16 cellular contexts compared by ENCODE assay signal in genomic region chr5:151665584-151665982, GRCh38. TPM values are rescaled to one million over a fixed set of nuclear protein-coding genes. Genes with fewer than 3 reads are reported as not detected.
DNase-seq lines count a peak whose midpoint lies in the region; ATAC-seq and TF ChIP-seq lines count a peak whose summit lies in the region.
"Had no signal": no experiment of that assay in that cellular context is flagged by ENCODE, and none has a peak within 500 bp of the region (broad histone marks: within the 10 kb centered on the region; RNA-seq: fewer than 3 reads in every experiment).

No MANE protein-coding gene starts in this region.

- WGBS in transverse colon (ENCODE audit: low coverage in 1 of 2), 2 donors: 24% methylated on average over 2 of the region's 2 CpGs; no CpG with 5 or more reads in 1 of the 2 donors
- WGBS in endodermal cell (ENCODE audit: insufficient coverage in 1 of 2, insufficient read length in 1 of 2), 2 experiments: 67 to 94% methylated on average over 1 to 2 of the region's 2 CpGs

- in situ Hi-C loops in transverse colon (cut with MboI; ENCODE audit: low pct_ligation_motif_present in 1 of 4, low pct_unique_long_range_greater_than_20kb in 1 of 4, low sequenced_read_pairs in 3 of 4): loop anchor here in 1 of 4 donors (10.0 kb wide), 1 partner anchor 79 kb away; no protein-coding TSS in a partner anchor

- no peaks in the 10 kb centered on the region for H3K9me3 Mint-ChIP-seq in endothelial cell (ENCODE audit: unreplicated experiment)
- no peaks in the 10 kb centered on the region for H3K9me3 Mint-ChIP-seq in endodermal cell
- H3K9me3 Mint-ChIP-seq: IgD-negative memory B cell; stimulated activated naive CD8-positive, alpha-beta T cell treated with anti-CD3 and anti-CD28 coated beads, Interleukin-15, Interleukin-2, amounts not matched to agents 100 ng/mL and 50 ng/mL, for 24 hours had no signal

- peaks cover 61% of the 10 kb centered on the region for H4K20me1 ChIP-seq in osteoblast (ENCODE audit: insufficient read depth, low read length)

- no peak overlapping the region for H3K4me2 ChIP-seq in osteoblast (ENCODE audit: insufficient read depth, low read length)

- H3K4me1 ChIP-seq in osteoblast (ENCODE audit: insufficient read depth, low read length) (peaks cover 71% of the 10 kb centered on the region), transverse colon (peaks cover 11 to 42% (median 22%) of the 10 kb centered on the region in 4 donors), endodermal cell (ENCODE audit: control insufficient read depth, insufficient read depth, low read length) (peaks cover 18% of the 10 kb centered on the region)

- H2AFZ ChIP-seq in osteoblast (ENCODE audit: low read length): no peak overlapping the region

- peak overlapping the region; percentile 65 for H3K4me3 Mint-ChIP-seq in endothelial cell (ENCODE audit: unreplicated experiment)
- H3K4me3 Mint-ChIP-seq in endodermal cell: no peak overlapping the region
- H3K4me3 Mint-ChIP-seq: IgD-negative memory B cell; stimulated activated naive CD8-positive, alpha-beta T cell treated with anti-CD3 and anti-CD28 coated beads, Interleukin-15, Interleukin-2, amounts not matched to agents 100 ng/mL and 50 ng/mL, for 24 hours had no signal

- H3K27me3 ChIP-seq in osteoblast (ENCODE audit: insufficient read depth, low read length) (no peaks in the 10 kb centered on the region), transverse colon (no peaks in the 10 kb centered on the region), endodermal cell (ENCODE audit: control insufficient read depth, insufficient read depth, low read length, poor library complexity, severe bottlenecking) (no peaks in the 10 kb centered on the region)

- H3K27me3 Mint-ChIP-seq in endothelial cell (ENCODE audit: unreplicated experiment) (peaks cover 15% of the 10 kb centered on the region), endodermal cell (ENCODE audit: insufficient read depth) (no peaks in the 10 kb centered on the region)
- H3K27me3 Mint-ChIP-seq: stimulated activated naive CD8-positive, alpha-beta T cell treated with anti-CD3 and anti-CD28 coated beads, Interleukin-15, Interleukin-2, amounts not matched to agents 100 ng/mL and 50 ng/mL, for 24 hours had no signal

- H3K79me2 ChIP-seq in osteoblast (ENCODE audit: insufficient read depth, low read length): peaks cover 41% of the 10 kb centered on the region

- H3K9me3 ChIP-seq in osteoblast (ENCODE audit: low read depth, low read length) (no peaks in the 10 kb centered on the region), transverse colon (no peaks in the 10 kb centered on the region), endodermal cell (ENCODE audit: control insufficient read depth, low read length) (no peaks in the 10 kb centered on the region)

- H3K27ac ChIP-seq in osteoblast (ENCODE audit: low read depth, low read length) (peak overlapping the region; percentile 76), transverse colon (peak overlapping the region; percentile 42 to 56 (median 54)), endodermal cell (ENCODE audit: low read depth, low read length) (no peak overlapping the region)

- no peak for TF ChIP-seq EP300 in transverse colon (IDR thresholded peaks at IDR 0.05; ENCODE audit: low read depth)

- H3K4me3 ChIP-seq in osteoblast (ENCODE audit: insufficient read depth, low read length) (no peak overlapping the region), transverse colon (no peak overlapping the region), endodermal cell (ENCODE audit: low read length) (no peak overlapping the region)

- no peak for TF ChIP-seq CTCF in endothelial cell (IDR thresholded peaks at IDR 0.05; ENCODE audit: unreplicated experiment)
- TF ChIP-seq CTCF in osteoblast (IDR thresholded peaks at IDR 0.05; ENCODE audit: extremely low read depth, low read depth, low read length): no peak
- no peak for TF ChIP-seq CTCF in transverse colon (IDR thresholded peaks at IDR 0.05)
- TF ChIP-seq CTCF in endodermal cell (conservative IDR thresholded peaks at IDR 0.05): no peak

- H3K4me1 Mint-ChIP-seq in endothelial cell (ENCODE audit: unreplicated experiment) (peaks cover 26% of the 10 kb centered on the region), endodermal cell (peaks cover 14% of the 10 kb centered on the region)

- no peak overlapping the region for H3K9ac ChIP-seq in endodermal cell (ENCODE audit: extremely low read depth, low read length, poor library complexity, severe bottlenecking)

- DNase-seq in NCI-H1694 treated with DMSO at 0.1 percent for 48 hours (lab: John Stamatoyannopoulos, UW): peak; percentile 5
- no peak for DNase-seq in NCI-H1694 (lab: John Stamatoyannopoulos, UW)
- DNase-seq in endothelial cell (ENCODE audit: low spot score): no peak
- no peak for DNase-seq in osteoblast (ENCODE audit: insufficient read length, low spot score, missing footprints)
- DNase-seq in transverse colon: no peak
- no peak for DNase-seq in endodermal cell
- no peak for DNase-seq in activated CD4-positive, CD25-positive, alpha-beta regulatory T cell (lab: John Stamatoyannopoulos, UW)
- DNase-seq: 8988T; activated gamma-delta T cell treated with Interleukin-2 at 50 U/mL for 16 hours; NCI-H1417; NCI-H526; RPMI8226; stimulated activated CD4-positive, alpha-beta T cell treated with anti-CD3 and anti-CD28 coated beads, Interleukin-4, amount 100 ng/mL, for 24 hours had no signal

- peaks cover 93% of the 10 kb centered on the region for H3K36me3 ChIP-seq in osteoblast (ENCODE audit: insufficient read depth, low read length)
- H3K36me3 ChIP-seq in transverse colon: no peaks in the 10 kb centered on the region
- peaks cover 93% of the 10 kb centered on the region for H3K36me3 ChIP-seq in endodermal cell (ENCODE audit: control insufficient read depth, insufficient read depth, low read length)

- H3K36me3 Mint-ChIP-seq in endothelial cell (ENCODE audit: low read depth, unreplicated experiment) (peaks cover 54% of the 10 kb centered on the region), endodermal cell (ENCODE audit: low read depth) (peaks cover 78% of the 10 kb centered on the region)
- H3K36me3 Mint-ChIP-seq: IgD-negative memory B cell had no signal

- H3K27ac Mint-ChIP-seq in endothelial cell (ENCODE audit: unreplicated experiment) (peak overlapping the region; percentile 36), endodermal cell (no peak overlapping the region)
- H3K27ac Mint-ChIP-seq: stimulated activated naive CD8-positive, alpha-beta T cell treated with anti-CD3 and anti-CD28 coated beads, Interleukin-15, Interleukin-2, amounts not matched to agents 100 ng/mL and 50 ng/mL, for 24 hours had no signal

- intact Hi-C loops in transverse colon (cut with DNase I; ENCODE audit: low total_unique reads): no loop called here

- ATAC-seq in GM18505 (IDR thresholded peaks at IDR 0.05; ENCODE audit: unreplicated experiment): no peak

- no peak for TF ChIP-seq POLR2A in transverse colon (IDR thresholded peaks at IDR 0.05)
- no peak for TF ChIP-seq POLR2A in GM18505 (IDR thresholded peaks at IDR 0.05; ENCODE audit: borderline replicate concordance, extremely low read depth, insufficient read depth, insufficient read length)

RNA-seq across cellular contexts. Expression of gene SPARC, which starts 21.1 kb away (rescaled TPM):
- total RNA-seq in endothelial cell (ENCODE audit: unreplicated experiment) (1,214 TPM), osteoblast (4,046 and 4,600 TPM in 2 replicates), transverse colon (100 to 1,000 TPM in 1 of 4 donors, 10 to 100 TPM in 3; 47.9 to 267 (median 85.1) TPM), endodermal cell (100 to 1,000 TPM; 523 to 643 TPM)
- 610 TPM for polyA plus RNA-seq in endodermal cell (2013, experiment 1 of 2)
- polyA plus RNA-seq in endodermal cell (2013, experiment 2 of 2): 610 TPM
